In the genomic region with DNA sequence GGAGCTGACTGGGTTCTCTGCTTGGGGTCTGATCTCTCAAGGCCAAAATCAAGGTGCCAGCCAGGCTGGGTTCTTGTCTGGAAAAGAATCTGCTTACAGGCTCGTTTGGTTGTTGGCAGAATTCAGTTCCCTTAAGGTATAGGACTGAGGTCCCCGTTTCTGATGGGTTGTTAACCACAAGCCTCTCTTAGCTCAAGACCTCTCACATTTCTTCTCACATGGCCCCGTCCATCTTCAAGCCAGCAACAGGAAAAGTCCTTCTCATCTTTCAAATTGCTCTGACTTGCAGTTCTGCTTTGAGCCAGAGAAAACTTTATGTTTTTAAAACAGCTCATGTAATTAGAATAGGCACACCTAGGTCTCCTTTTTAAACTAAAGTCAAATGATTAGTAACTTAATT, we compare ENCODE assay signal across 13 cellular contexts. TPM values are rescaled to one million over a fixed set of nuclear protein-coding genes. Genes with fewer than 3 reads are reported as not detected.
DNase-seq lines count a peak whose midpoint lies in the region; ATAC-seq, FAIRE-seq and TF ChIP-seq lines count a peak whose summit lies in the region.
"Had no signal": no experiment of that assay in that cellular context is flagged by ENCODE, and none has a peak within 500 bp of the region (broad histone marks: within the 10 kb centered on the region; RNA-seq: fewer than 3 reads in every experiment).

No MANE protein-coding gene starts in this region.

- no peak for FAIRE-seq in small intestine (lab: Jason Lieb, UNC)

- 45 to 69% (median 49%) methylated on average over 3 of the region's 3 CpGs for WGBS in stomach, 5 donors
- WGBS in small intestine, 3 donors: 57 to 62% (median 60%) methylated on average over 3 of the region's 3 CpGs

- H3K36me3 ChIP-seq in HEK293 (ENCODE audit: control insufficient read depth in 2 of 2, insufficient read depth in 1 of 2, low read length in 2 of 2) (no peaks in the 10 kb centered on the region; a peak in 1 of 3 replicates), stomach (no peaks in the 10 kb centered on the region), WERI-Rb-1 (no peaks in the 10 kb centered on the region), small intestine (ENCODE audit: control insufficient read depth in 2 of 2, insufficient read depth in 2 of 2, low read length in 2 of 2) (no peaks in the 10 kb centered on the region)

- H3K27me3 ChIP-seq in stomach (no peaks in the 10 kb centered on the region), WERI-Rb-1 (ENCODE audit: insufficient read depth, low read depth, severe bottlenecking) (no peaks in the 10 kb centered on the region), small intestine (ENCODE audit: control insufficient read depth in 2 of 2, insufficient read depth in 2 of 2, low read length in 2 of 2) (no peaks in the 10 kb centered on the region)

- peak; percentile 80 for DNase-seq in iris pigment epithelial cell (ENCODE audit: low read depth)
- DNase-seq in stomach: no peak
- DNase-seq in D341Med (ENCODE audit: low spot score): no peak
- no peak for DNase-seq in WERI-Rb-1
- no peak for DNase-seq in small intestine
- no peak for DNase-seq in GM13976 (ENCODE audit: low spot score)
- DNase-seq: activated CD4-positive, alpha-beta T cell treated with anti-CD3 and anti-CD28 coated beads for 4 hours; activated gamma-delta T cell; Caco-2; hippocampal formation; stimulated activated naive CD8-positive, alpha-beta T cell treated with anti-CD3 and anti-CD28 coated beads, Interleukin-15, Interleukin-2, amounts not matched to agents 100 U/mL and 50 U/mL, for 24 hours had no signal

- intact Hi-C loops in stomach (cut with DNase I; ENCODE audit: low total_unique reads): no loop called here

- in situ Hi-C loops in GM13976 (cut with MboI; ENCODE audit: low sequenced_read_pairs, unreplicated experiment): no loop called here

- H3K9me3 ChIP-seq in HEK293 (ENCODE audit: control insufficient read depth, insufficient read depth, low read depth, low read length) (no peaks in the 10 kb centered on the region), stomach (no peaks in the 10 kb centered on the region), WERI-Rb-1 (ENCODE audit: severe bottlenecking) (no peaks in the 10 kb centered on the region), small intestine (ENCODE audit: control insufficient read depth, low read depth) (no peaks in the 10 kb centered on the region)
- H3K9me3 ChIP-seq: Caco-2 had no signal

- CTCF ChIA-PET in HEK293 (lab: Yijun Ruan, JAX): interaction anchor here (0.6 to 3.5 kb wide), 5 partner anchors 19 to 157 kb away, joined by 3 to 26 read pairs (median 5); no protein-coding TSS in a partner anchor

- ATAC-seq in SK-N-SH treated with all-trans-retinoic acid at 6 μM for 48 hours: peak; percentile 78
- ATAC-seq: stimulated activated naive CD8-positive, alpha-beta T cell treated with anti-CD3 and anti-CD28 coated beads, Interleukin-15, Interleukin-2, amounts not matched to agents 100 U/mL and 50 U/mL, for 24 hours had no signal

- POLR2A ChIA-PET in HEK293 (lab: Yijun Ruan, JAX): interaction anchor here (1.4 kb wide), 1 partner anchor 20 kb away, joined by 3 read pairs; no protein-coding TSS in a partner anchor

- no peak for TF ChIP-seq POLR2A in stomach (IDR thresholded peaks at IDR 0.05)

- no peak overlapping the region for H3K4me3 ChIP-seq in HEK293 (ENCODE audit: low read depth, low read length)
- peak overlapping the region in 1 of 4 donors; percentile 26 for H3K4me3 ChIP-seq in stomach
- H3K4me3 ChIP-seq in WERI-Rb-1 (ENCODE audit: low read depth, low read length): no peak overlapping the region
- H3K4me3 ChIP-seq in small intestine (ENCODE audit: low read depth in 1 of 2, low read length in 2 of 2): no peak overlapping the region

- H3K27ac ChIP-seq in HEK293 (ENCODE audit: extremely low read depth, low read depth, low read length): no peak overlapping the region
- H3K27ac ChIP-seq in stomach: peak overlapping the region; percentile 13 to 82 (median 74)
- H3K27ac ChIP-seq in WERI-Rb-1: no peak overlapping the region
- H3K27ac ChIP-seq in small intestine (ENCODE audit: low read depth in 1 of 2, low read length in 1 of 2): peak overlapping the region in 1 of 2 donors; percentile 40

- no peak for TF ChIP-seq EP300 in stomach (IDR thresholded peaks at IDR 0.05)

- peaks cover 34% of the 10 kb centered on the region for H3K4me1 ChIP-seq in HEK293 (ENCODE audit: control insufficient read depth, insufficient read depth, low read length)
- H3K4me1 ChIP-seq in stomach: peaks cover 25 to 38% (median 30%) of the 10 kb centered on the region in 4 donors
- H3K4me1 ChIP-seq in small intestine (ENCODE audit: control insufficient read depth in 2 of 2, insufficient read depth in 1 of 2, low read depth in 1 of 2, low read length in 1 of 2): peaks cover 0 to 2% of the 10 kb centered on the region in 2 donors

- TF ChIP-seq CTCF in HEK293 (tag by site-specific recombination; IDR thresholded peaks at IDR 0.05) (no peak), stomach (IDR thresholded peaks at IDR 0.05) (no peak), WERI-Rb-1 (IDR thresholded peaks at IDR 0.05; ENCODE audit: low read depth, low read length) (no peak), GM13976 (IDR thresholded peaks at IDR 0.05; ENCODE audit: borderline replicate concordance, control extremely low read depth, extremely low read depth, insufficient read depth, missing control alignments) (no peak)

TF ChIP-seq in HEK293, 187 proteins besides CTCF, POLR2A, EP300 and RAD21 (continues in another document):
- TF ChIP-seq ZNF202 (tag by site-specific recombination; IDR thresholded peaks at IDR 0.05; ENCODE audit: borderline replicate concordance) (no peak), PRDM1 (tag by site-specific recombination; IDR thresholded peaks at IDR 0.05) (no peak), ZNF600 (tag by site-specific recombination; IDR thresholded peaks at IDR 0.05) (peak; percentile 47; the same call in 1 of the 2 replicates), ZBTB1 (tag by site-specific recombination; IDR thresholded peaks at IDR 0.05) (no peak), ZNF707 (tag by site-specific recombination; IDR thresholded peaks at IDR 0.05) (no peak), ZNF791 (tag by site-specific recombination; IDR thresholded peaks at IDR 0.05) (no peak)
- TF ChIP-seq, protein P1, sequence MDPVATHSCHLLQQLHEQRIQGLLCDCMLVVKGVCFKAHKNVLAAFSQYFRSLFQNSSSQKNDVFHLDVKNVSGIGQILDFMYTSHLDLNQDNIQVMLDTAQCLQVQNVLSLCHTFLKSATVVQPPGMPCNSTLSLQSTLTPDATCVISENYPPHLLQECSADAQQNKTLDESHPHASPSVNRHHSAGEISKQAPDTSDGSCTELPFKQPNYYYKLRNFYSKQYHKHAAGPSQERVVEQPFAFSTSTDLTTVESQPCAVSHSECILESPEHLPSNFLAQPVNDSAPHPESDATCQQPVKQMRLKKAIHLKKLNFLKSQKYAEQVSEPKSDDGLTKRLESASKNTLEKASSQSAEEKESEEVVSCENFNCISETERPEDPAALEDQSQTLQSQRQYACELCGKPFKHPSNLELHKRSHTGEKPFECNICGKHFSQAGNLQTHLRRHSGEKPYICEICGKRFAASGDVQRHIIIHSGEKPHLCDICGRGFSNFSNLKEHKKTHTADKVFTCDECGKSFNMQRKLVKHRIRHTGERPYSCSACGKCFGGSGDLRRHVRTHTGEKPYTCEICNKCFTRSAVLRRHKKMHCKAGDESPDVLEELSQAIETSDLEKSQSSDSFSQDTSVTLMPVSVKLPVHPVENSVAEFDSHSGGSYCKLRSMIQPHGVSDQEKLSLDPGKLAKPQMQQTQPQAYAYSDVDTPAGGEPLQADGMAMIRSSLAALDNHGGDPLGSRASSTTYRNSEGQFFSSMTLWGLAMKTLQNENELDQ (tag by site-specific recombination; IDR thresholded peaks at IDR 0.05; ENCODE audit: low read depth): no peak

TF ChIP-seq in SK-N-SH treated with all-trans-retinoic acid at 6 μM for 48 hours, 23 proteins besides CTCF, POLR2A, EP300 and RAD21 (continues in another document):
- TF ChIP-seq ZNF8 (CRISPR knock-in tag; IDR thresholded peaks at IDR 0.05): no peak
- TF ChIP-seq, protein P2, sequence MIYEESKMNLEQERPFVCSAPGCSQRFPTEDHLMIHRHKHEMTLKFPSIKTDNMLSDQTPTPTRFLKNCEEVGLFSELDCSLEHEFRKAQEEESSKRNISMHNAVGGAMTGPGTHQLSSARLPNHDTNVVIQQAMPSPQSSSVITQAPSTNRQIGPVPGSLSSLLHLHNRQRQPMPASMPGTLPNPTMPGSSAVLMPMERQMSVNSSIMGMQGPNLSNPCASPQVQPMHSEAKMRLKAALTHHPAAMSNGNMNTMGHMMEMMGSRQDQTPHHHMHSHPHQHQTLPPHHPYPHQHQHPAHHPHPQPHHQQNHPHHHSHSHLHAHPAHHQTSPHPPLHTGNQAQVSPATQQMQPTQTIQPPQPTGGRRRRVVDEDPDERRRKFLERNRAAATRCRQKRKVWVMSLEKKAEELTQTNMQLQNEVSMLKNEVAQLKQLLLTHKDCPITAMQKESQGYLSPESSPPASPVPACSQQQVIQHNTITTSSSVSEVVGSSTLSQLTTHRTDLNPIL (CRISPR knock-in tag; IDR thresholded peaks at IDR 0.05; ENCODE audit: low read depth): no peak
- TF ChIP-seq, protein P3, sequence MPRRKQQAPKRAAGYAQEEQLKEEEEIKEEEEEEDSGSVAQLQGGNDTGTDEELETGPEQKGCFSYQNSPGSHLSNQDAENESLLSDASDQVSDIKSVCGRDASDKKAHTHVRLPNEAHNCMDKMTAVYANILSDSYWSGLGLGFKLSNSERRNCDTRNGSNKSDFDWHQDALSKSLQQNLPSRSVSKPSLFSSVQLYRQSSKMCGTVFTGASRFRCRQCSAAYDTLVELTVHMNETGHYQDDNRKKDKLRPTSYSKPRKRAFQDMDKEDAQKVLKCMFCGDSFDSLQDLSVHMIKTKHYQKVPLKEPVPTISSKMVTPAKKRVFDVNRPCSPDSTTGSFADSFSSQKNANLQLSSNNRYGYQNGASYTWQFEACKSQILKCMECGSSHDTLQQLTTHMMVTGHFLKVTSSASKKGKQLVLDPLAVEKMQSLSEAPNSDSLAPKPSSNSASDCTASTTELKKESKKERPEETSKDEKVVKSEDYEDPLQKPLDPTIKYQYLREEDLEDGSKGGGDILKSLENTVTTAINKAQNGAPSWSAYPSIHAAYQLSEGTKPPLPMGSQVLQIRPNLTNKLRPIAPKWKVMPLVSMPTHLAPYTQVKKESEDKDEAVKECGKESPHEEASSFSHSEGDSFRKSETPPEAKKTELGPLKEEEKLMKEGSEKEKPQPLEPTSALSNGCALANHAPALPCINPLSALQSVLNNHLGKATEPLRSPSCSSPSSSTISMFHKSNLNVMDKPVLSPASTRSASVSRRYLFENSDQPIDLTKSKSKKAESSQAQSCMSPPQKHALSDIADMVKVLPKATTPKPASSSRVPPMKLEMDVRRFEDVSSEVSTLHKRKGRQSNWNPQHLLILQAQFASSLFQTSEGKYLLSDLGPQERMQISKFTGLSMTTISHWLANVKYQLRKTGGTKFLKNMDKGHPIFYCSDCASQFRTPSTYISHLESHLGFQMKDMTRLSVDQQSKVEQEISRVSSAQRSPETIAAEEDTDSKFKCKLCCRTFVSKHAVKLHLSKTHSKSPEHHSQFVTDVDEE (CRISPR knock-in tag; IDR thresholded peaks at IDR 0.05): no peak
- TF ChIP-seq ZFP30 (CRISPR knock-in tag; IDR thresholded peaks at IDR 0.05): no peak
- TF ChIP-seq ESRRG (CRISPR knock-in tag; IDR thresholded peaks at IDR 0.05): no peak

RNA-seq across cellular contexts. Expression of a gene that starts 20.4 kb away (rescaled TPM):
- total RNA-seq in stomach: 100 to 1,000 TPM in 1 of 5 donors, 10 to 100 TPM in 3, 1 to 10 TPM in 1; 4.9 to 135 (median 48.1) TPM
- polyA plus RNA-seq in stomach: 10 to 100 TPM; 24.7 to 34.3 (median 29.0) TPM
- 10 to 100 TPM; 20.2 to 60.3 (median 40.9) TPM for polyA plus RNA-seq in small intestine

Comparison
In these comparisons a context has a peak if more than half of its experiments do, and no peak if none do; other contexts are left out.
1. H3K27ac ChIP-seq: peak in stomach (5 of 5); none in HEK293 (single experiment) and WERI-Rb-1 (single experiment).